In the genomic region with DNA sequence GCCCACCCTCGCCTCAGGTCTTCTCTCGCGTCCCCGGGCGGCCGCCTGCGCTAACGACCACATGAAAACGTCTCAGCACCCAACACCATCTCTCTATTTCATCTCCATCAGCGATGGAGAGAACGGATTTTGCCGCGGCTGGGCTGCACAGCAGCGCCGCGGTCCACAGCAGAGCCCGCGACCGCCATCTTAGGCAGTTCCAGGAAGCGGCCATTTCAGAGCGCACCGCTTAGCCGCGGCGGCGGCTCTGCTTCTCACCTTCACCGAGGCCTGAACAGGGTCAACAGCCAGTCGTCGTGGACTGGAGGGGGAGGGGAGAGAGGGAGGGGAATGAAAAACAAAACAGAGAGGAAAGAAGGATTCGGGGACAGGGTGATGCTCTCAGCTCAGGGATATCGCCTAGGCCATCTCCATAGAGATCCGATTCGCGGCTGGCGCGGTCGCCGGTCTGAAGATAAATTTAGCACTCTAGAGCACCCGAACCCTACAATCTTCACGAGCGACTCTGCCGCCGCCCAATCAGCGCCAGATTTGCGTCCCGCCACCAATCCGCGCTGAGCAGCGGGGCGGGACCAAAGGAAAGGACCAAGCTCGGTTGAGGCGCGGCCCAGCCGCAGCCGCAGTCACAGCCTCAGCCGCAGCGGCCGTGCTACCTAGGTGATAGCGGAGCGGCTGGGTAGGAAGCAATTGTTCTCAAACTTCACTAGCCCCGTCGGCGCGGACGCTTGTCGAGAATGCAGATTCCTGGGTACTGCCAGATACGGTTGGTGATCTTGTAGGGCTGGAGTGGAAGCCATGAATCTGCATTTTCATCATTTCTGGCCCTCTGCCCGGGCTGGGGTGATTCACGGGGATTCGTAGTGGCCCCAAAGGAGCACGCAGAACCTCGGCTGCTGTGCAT, we compare ENCODE assay signal across 8 cellular contexts. TPM values are rescaled to one million over a fixed set of nuclear protein-coding genes. Genes with fewer than 3 reads are reported as not detected.
A peak's percentile ranks its signal among the peaks of the same experiment; 100 is the strongest.
DNase-seq lines count a peak whose midpoint lies in the region; ATAC-seq, FAIRE-seq and TF ChIP-seq lines count a peak whose summit lies in the region.

Gene ZBED5 (minus strand): TSS at position 450 of the 901 bp plus-strand sequence. CDS start 3,108 bp downstream, outside the sequence.

- H4K20me1 ChIP-seq in mammary epithelial cell (ENCODE audit: insufficient read depth, low read length), result no peaks in the 10 kb centered on the region

- TF ChIP-seq CTCF in AG04449 (IDR thresholded peaks at IDR 0.05; ENCODE audit: insufficient read depth, low read length, missing control alignments), result peak; percentile 21
- 0 out of 2 replicates have a peak, but pooled peaks have one; percentile 17 for TF ChIP-seq CTCF in WERI-Rb-1 (IDR thresholded peaks at IDR 0.05; ENCODE audit: low read depth, low read length)
- peak in 1 of 2 donors; percentile 33 for TF ChIP-seq CTCF in mammary epithelial cell (conservative IDR thresholded peaks at IDR 0.05 in 1 of 2, IDR thresholded peaks at IDR 0.05 in 1 of 2; ENCODE audit: extremely low read depth in 1 of 2, insufficient read depth in 1 of 2, low read depth in 1 of 2, low read length in 2 of 2)

- peak within 1 kb of the TSS; percentile 95 for H3K4me3 ChIP-seq in AG04449 (ENCODE audit: low read depth, low read length)
- peak within 1 kb of the TSS; percentile 84 for H3K4me3 ChIP-seq in WERI-Rb-1 (ENCODE audit: low read depth, low read length)
- H3K4me3 ChIP-seq in mammary epithelial cell (replicated peaks in 1 of 3; ENCODE audit: insufficient read depth in 1 of 3, low read depth in 2 of 3, low read length in 3 of 3), result peak within 1 kb of the TSS; percentile 70 to 91 (median 89)
- peak within 1 kb of the TSS; percentile 96 for H3K4me3 ChIP-seq in iPS-20b (ENCODE audit: low read length)
- peak within 1 kb of the TSS; percentile 80 to 81 for H3K4me3 ChIP-seq in small intestine (ENCODE audit: low read depth in 1 of 2, low read length in 2 of 2)

- H3K9ac ChIP-seq in mammary epithelial cell (ENCODE audit: insufficient read depth, low read length) (peak within 1 kb of the TSS; percentile 82), iPS-20b (ENCODE audit: low read depth, low read length) (peak within 1 kb of the TSS; percentile 98)

- dilution Hi-C loops in mammary epithelial cell (cut with HindIII; ENCODE audit: low sequenced_read_pairs), result no loop called here

- H3K27me3 ChIP-seq in WERI-Rb-1 (ENCODE audit: insufficient read depth, low read depth, severe bottlenecking) (no peaks in the 10 kb centered on the region), mammary epithelial cell (ENCODE audit: insufficient read depth, low read length) (no peaks in the 10 kb centered on the region), iPS-20b (ENCODE audit: insufficient read depth, low read length) (no peaks in the 10 kb centered on the region), small intestine (ENCODE audit: control insufficient read depth in 2 of 2, insufficient read depth in 2 of 2, low read length in 2 of 2) (no peaks in the 10 kb centered on the region)

- DNase-seq in AG04449 (ENCODE audit: low read depth, low spot score), result peak; percentile 75
- peak; percentile 99 for DNase-seq in NCI-H2227 (lab: John Stamatoyannopoulos, UW; ENCODE audit: unreplicated experiment)
- DNase-seq in WERI-Rb-1, result peak; percentile 96
- DNase-seq in mammary epithelial cell, result peak; percentile 99
- DNase-seq in small intestine, result peak; percentile 99

- under 1% methylated on average over 49 of the region's 72 CpGs for WGBS in mammary epithelial cell (ENCODE audit: low coverage, missing lambda C conversion rate)
- 0% methylated on average over 72 of the region's 72 CpGs for WGBS in small intestine, 3 donors

- CTCF ChIA-PET in AG04449 (lab: Yijun Ruan, JAX), result interaction anchor here (0.9 to 2.4 kb wide), 14 partner anchors 10 to 930 kb away, joined by 3 to 8 read pairs (median 4); no protein-coding TSS in a partner anchor
- CTCF ChIA-PET in mammary epithelial cell (lab: Charles Lee; ENCODE audit: low non-redundant PET), result interaction anchor here (0.6 kb wide), 1 partner anchor 73 kb away, joined by 3 read pairs; no protein-coding TSS in a partner anchor

- H3K4me1 ChIP-seq in mammary epithelial cell (ENCODE audit: insufficient read depth, low read length), result peaks cover 4% of the 10 kb centered on the region
- H3K4me1 ChIP-seq in iPS-20b (ENCODE audit: insufficient read depth, low read length), result peaks cover 8% of the 10 kb centered on the region; the same call in 1 of the 2 replicates
- peaks cover 0 to 2% of the 10 kb centered on the region in 2 donors for H3K4me1 ChIP-seq in small intestine (ENCODE audit: control insufficient read depth in 2 of 2, insufficient read depth in 1 of 2, low read depth in 1 of 2, low read length in 1 of 2)

- ATAC-seq in GM18873 (IDR thresholded peaks at IDR 0.05; ENCODE audit: low FRiP score, unreplicated experiment) (peak; percentile 88), HG03139 (IDR thresholded peaks at IDR 0.05; ENCODE audit: unreplicated experiment) (peak; percentile 90)

- H3K79me2 ChIP-seq in mammary epithelial cell (ENCODE audit: insufficient read depth, low read length), result peaks cover 71% of the 10 kb centered on the region

- H3K9me3 ChIP-seq in WERI-Rb-1 (ENCODE audit: severe bottlenecking) (no peaks in the 10 kb centered on the region), mammary epithelial cell (replicated peaks; ENCODE audit: insufficient read depth, low read length) (no peaks in the 10 kb centered on the region), iPS-20b (ENCODE audit: insufficient read depth, low read depth, low read length) (no peaks in the 10 kb centered on the region), small intestine (ENCODE audit: control insufficient read depth, low read depth) (no peaks in the 10 kb centered on the region)

- peak within 1 kb of the TSS; percentile 89 for H3K4me2 ChIP-seq in mammary epithelial cell (ENCODE audit: insufficient read depth, low read depth, low read length)

- H3K36me3 ChIP-seq in WERI-Rb-1 (peaks cover 41% of the 10 kb centered on the region), mammary epithelial cell (ENCODE audit: insufficient read depth, low read length) (peaks cover 15% of the 10 kb centered on the region), iPS-20b (ENCODE audit: insufficient read depth, low read depth, low read length) (peaks cover 35% of the 10 kb centered on the region), small intestine (ENCODE audit: control insufficient read depth in 2 of 2, insufficient read depth in 2 of 2, low read length in 2 of 2) (peaks cover 0 to 9% of the 10 kb centered on the region in 2 donors)

- no peak for FAIRE-seq in small intestine (lab: Jason Lieb, UNC)

- intact Hi-C loops in mammary epithelial cell (cut with micrococcal nuclease), result loop anchor here (1.0 to 2.0 kb wide), 5 partner anchors 20 to 165 kb away; no protein-coding TSS in a partner anchor

- H2AFZ ChIP-seq in mammary epithelial cell (ENCODE audit: low read depth, low read length), result peak within 1 kb of the TSS; percentile 90

- in situ Hi-C loops in mammary epithelial cell (cut with MboI; ENCODE audit: low sequenced_read_pairs in 2 of 2), result no loop called here

- TSS peak; percentile 24 for BruUV-seq in mammary epithelial cell (replicated peaks; lab: Mats Ljungman, UMichigan)

- POLR2A ChIA-PET in AG04449 (lab: Yijun Ruan, JAX), result interaction anchor here (0.6 to 5.6 kb wide), 16 partner anchors 9 to 1293 kb away, joined by 3 to 116 read pairs (median 6); partner anchors contain the start of gene EIF4G2

- H3K27ac ChIP-seq in WERI-Rb-1, result peak within 1 kb of the TSS; percentile 97
- peak within 1 kb of the TSS; percentile 80 for H3K27ac ChIP-seq in mammary epithelial cell (ENCODE audit: insufficient read depth, low read depth, low read length)
- H3K27ac ChIP-seq in iPS-20b (ENCODE audit: low read length), result peak within 1 kb of the TSS; percentile 86
- peak within 1 kb of the TSS; percentile 89 to 98 for H3K27ac ChIP-seq in small intestine (ENCODE audit: low read depth in 1 of 2, low read length in 1 of 2)

RNA-seq across cellular contexts. Expression of gene ZBED5, which starts in this region (rescaled TPM):
- 10 to 100 TPM; 27.8 to 29.4 TPM for total RNA-seq in mammary epithelial cell
- polyA plus RNA-seq in mammary epithelial cell (32.5 TPM), small intestine (10 to 100 TPM; 11.9 to 18.9 (median 15.2) TPM)
- 204 TPM for polyA minus RNA-seq in mammary epithelial cell

Comparison
In these comparisons a context has a peak if more than half of its experiments do, and no peak if none do; other contexts are left out.
1. Peak in every context shown above with its lines: DNase-seq, ATAC-seq, H3K4me3 ChIP-seq and H3K27ac ChIP-seq.